In genomic region chr5:172362755-172363154, GRCh38 we compare ENCODE assay signal across 25 cellular contexts.
A peak's percentile ranks its signal among the peaks of the same experiment; 100 is the strongest.
DNase-seq lines count a peak whose midpoint lies in the region; ATAC-seq and TF ChIP-seq lines count a peak whose summit lies in the region.
"Had no signal": no experiment of that assay in that cellular context is flagged by ENCODE, and none has a peak within 500 bp of the region (broad histone marks: within the 10 kb centered on the region; RNA-seq: fewer than 3 reads in every experiment).

No MANE protein-coding gene starts in this region.

- H3K4me2 ChIP-seq in fibroblast of lung (ENCODE audit: extremely low read depth, insufficient read depth, low read length) = no peak overlapping the region

- ATAC-seq in activated naive CD4-positive, alpha-beta T cell treated with anti-CD3 and anti-CD28 coated beads, Interleukin-2, amount 50 U/mL, for 72 hours = no peak
- ATAC-seq in GM21360 (IDR thresholded peaks at IDR 0.05; ENCODE audit: unreplicated experiment) (no peak), gastrocnemius medialis (no peak), natural killer cell (no peak)
- ATAC-seq: activated CD8-positive, alpha-beta T cell treated with anti-CD3 and anti-CD28 coated beads, Interleukin-2, amount 10 ng/mL, durations not matched to agents 7 days and 5 days; natural killer cell treated with Interleukin-12 subunit alpha and Interleukin-12 subunit beta and Interleukin-15 and Interleukin-18, amount 100 ng/mL, for 72 hours; upper lobe of right lung; WTC11 had no signal

- no peak for TF ChIP-seq CTCF in RWPE1 (conservative IDR thresholded peaks at IDR 0.05; ENCODE audit: low read depth)
- TF ChIP-seq CTCF in fibroblast of lung (conservative IDR thresholded peaks at IDR 0.05 in 1 of 2, IDR thresholded peaks at IDR 0.05 in 1 of 2; ENCODE audit: low read depth in 1 of 2, low read length in 2 of 2) = no peak
- TF ChIP-seq CTCF in vagina (IDR thresholded peaks at IDR 0.05) = no peak
- TF ChIP-seq CTCF in gastrocnemius medialis (IDR thresholded peaks at IDR 0.05 in 4 of 5, conservative IDR thresholded peaks at IDR 0.05 in 1 of 5) = no peak
- TF ChIP-seq CTCF in natural killer cell (IDR thresholded peaks at IDR 0.05) = no peak

- DNase-seq in activated naive CD4-positive, alpha-beta T cell treated with anti-CD3 and anti-CD28 coated beads, Interleukin-2, amount 50 U/mL, for 72 hours (ENCODE audit: low spot score in 2 of 2) = no peak
- no peak for DNase-seq in activated naive CD4-positive, alpha-beta T cell treated with anti-CD3 and anti-CD28 coated beads, Interleukin-2, amount 10 ng/mL, durations not matched to agents 7 days and 5 days
- DNase-seq in RWPE1 (ENCODE audit: low spot score) (no peak), fibroblast of lung (ENCODE audit: low read depth in 2 of 2) (no peak), vagina (ENCODE audit: extremely low spot score in 2 of 2) (no peak), gastrocnemius medialis (no peak), natural killer cell (no peak)
- DNase-seq: 8988T; activated CD8-positive, alpha-beta T cell treated with anti-CD3 and anti-CD28 coated beads, Interleukin-2, amount 10 ng/mL, durations not matched to agents 7 days and 5 days; activated naive CD4-positive, alpha-beta T cell treated with anti-CD3 and anti-CD28 coated beads, Interleukin-2, amount 50 U/mL, for 16 hours; activated T-cell treated with anti-CD3 and anti-CD28 coated beads, Interleukin-2, amount 50 U/mL, for 48 hours; DMS153; endodermal cell; KG1; mesendoderm; NCI-H1092; NCI-H2081 treated with DMSO at 0.1 percent for 48 hours; SHP77; small intestine; stimulated activated CD4-positive, alpha-beta T cell treated with anti-CD3 and anti-CD28 coated beads, Interleukin-4, amount 100 ng/mL, for 4 hours; upper lobe of right lung had no signal

- CTCF ChIA-PET in activated naive CD4-positive, alpha-beta T cell treated with anti-CD3 and anti-CD28 coated beads, Interleukin-2, amount 10 ng/mL, durations not matched to agents 7 days and 5 days (lab: Charles Lee) = no interaction called here
- CTCF ChIA-PET in RWPE1 (lab: Yijun Ruan, JAX) = no interaction called here

- H3K36me3 ChIP-seq in fibroblast of lung (ENCODE audit: control insufficient read depth, insufficient read depth, low read length) (peaks cover 2% of the 10 kb centered on the region), vagina (peaks cover 0 to 22% of the 10 kb centered on the region in 2 donors), gastrocnemius medialis (no peaks in the 10 kb centered on the region)

- peaks cover 0 to 17% of the 10 kb centered on the region in 2 donors for H3K36me3 Mint-ChIP-seq in activated naive CD4-positive, alpha-beta T cell treated with anti-CD3 and anti-CD28 coated beads, Interleukin-2, amount 50 U/mL, for 72 hours
- no peaks in the 10 kb centered on the region for H3K36me3 Mint-ChIP-seq in activated naive CD4-positive, alpha-beta T cell treated with anti-CD3 and anti-CD28 coated beads, Interleukin-2, amount 10 ng/mL, durations not matched to agents 7 days and 5 days
- no peaks in the 10 kb centered on the region for H3K36me3 Mint-ChIP-seq in natural killer cell
- H3K36me3 Mint-ChIP-seq: natural killer cell treated with Interleukin-12 subunit alpha and Interleukin-12 subunit beta and Interleukin-15 and Interleukin-18, amount 100 ng/mL, for 72 hours had no signal

- in situ Hi-C loops in gastrocnemius medialis (cut with MboI; ENCODE audit: low sequenced_read_pairs in 4 of 4) = no loop called here

- H3K27ac Mint-ChIP-seq in activated naive CD4-positive, alpha-beta T cell treated with anti-CD3 and anti-CD28 coated beads, Interleukin-2, amount 50 U/mL, for 72 hours = peak overlapping the region; percentile 5 to 28
- H3K27ac Mint-ChIP-seq in activated naive CD4-positive, alpha-beta T cell treated with anti-CD3 and anti-CD28 coated beads, Interleukin-2, amount 10 ng/mL, durations not matched to agents 7 days and 5 days = no peak overlapping the region
- no peak overlapping the region for H3K27ac Mint-ChIP-seq in natural killer cell
- H3K27ac Mint-ChIP-seq: endodermal cell, WTC11 had no signal

- no peaks in the 10 kb centered on the region for H3K79me2 ChIP-seq in fibroblast of lung (ENCODE audit: control insufficient read depth, insufficient read depth, low read length)

- intact Hi-C loops in vagina (cut with DNase I) = no loop called here
- intact Hi-C loops in gastrocnemius medialis (cut with DNase I; ENCODE audit: low total_unique reads) = no loop called here
- intact Hi-C loops in natural killer cell (cut with micrococcal nuclease) = no loop called here

- H3K27ac ChIP-seq in RWPE1 = peak overlapping the region; percentile 90
- H3K27ac ChIP-seq in fibroblast of lung (ENCODE audit: insufficient read depth, low read length) = peak overlapping the region; percentile 91
- peak overlapping the region; percentile 24 for H3K27ac ChIP-seq in vagina
- H3K27ac ChIP-seq in gastrocnemius medialis = no peak overlapping the region
- H3K27ac ChIP-seq: C4-2B, upper lobe of right lung had no signal

- H3K9me3 ChIP-seq in fibroblast of lung (ENCODE audit: control insufficient read depth, insufficient read depth, low read depth, low read length) (no peaks in the 10 kb centered on the region), vagina (no peaks in the 10 kb centered on the region), gastrocnemius medialis (no peaks in the 10 kb centered on the region)
- H3K9me3 ChIP-seq: upper lobe of right lung had no signal

- H3K9me3 Mint-ChIP-seq in activated naive CD4-positive, alpha-beta T cell treated with anti-CD3 and anti-CD28 coated beads, Interleukin-2, amount 50 U/mL, for 72 hours = peaks cover 0 to 11% of the 10 kb centered on the region in 2 donors
- H3K9me3 Mint-ChIP-seq in activated naive CD4-positive, alpha-beta T cell treated with anti-CD3 and anti-CD28 coated beads, Interleukin-2, amount 10 ng/mL, durations not matched to agents 7 days and 5 days = no peaks in the 10 kb centered on the region
- no peaks in the 10 kb centered on the region for H3K9me3 Mint-ChIP-seq in natural killer cell
- H3K9me3 Mint-ChIP-seq: endodermal cell; natural killer cell treated with Interleukin-12 subunit alpha and Interleukin-12 subunit beta and Interleukin-15 and Interleukin-18, amount 100 ng/mL, for 72 hours had no signal

- H4K20me1 ChIP-seq in fibroblast of lung (ENCODE audit: control insufficient read depth, extremely low read depth, insufficient read depth, low read length) = no peaks in the 10 kb centered on the region

- H3K4me1 Mint-ChIP-seq in activated naive CD4-positive, alpha-beta T cell treated with anti-CD3 and anti-CD28 coated beads, Interleukin-2, amount 10 ng/mL, durations not matched to agents 7 days and 5 days = peaks cover 9% of the 10 kb centered on the region
- H3K4me1 Mint-ChIP-seq in natural killer cell = no peaks in the 10 kb centered on the region

- no peak overlapping the region for H3K4me3 Mint-ChIP-seq in activated naive CD4-positive, alpha-beta T cell treated with anti-CD3 and anti-CD28 coated beads, Interleukin-2, amount 10 ng/mL, durations not matched to agents 7 days and 5 days
- H3K4me3 Mint-ChIP-seq in natural killer cell = no peak overlapping the region
- H3K4me3 Mint-ChIP-seq: activated CD8-positive, alpha-beta T cell treated with anti-CD3 and anti-CD28 coated beads, Interleukin-2, amount 10 ng/mL, durations not matched to agents 7 days and 5 days; endodermal cell; natural killer cell treated with Interleukin-12 subunit alpha and Interleukin-12 subunit beta and Interleukin-15 and Interleukin-18, amount 100 ng/mL, for 72 hours; WTC11 had no signal

- H3K9ac ChIP-seq in fibroblast of lung (ENCODE audit: insufficient read depth, low read length) = no peak overlapping the region

- H3K4me3 ChIP-seq in fibroblast of lung (replicated peaks in 1 of 4; ENCODE audit: control extremely low read depth in 1 of 4, insufficient read depth in 1 of 4, low read depth in 3 of 4, low read length in 4 of 4) (no peak overlapping the region), vagina (no peak overlapping the region), gastrocnemius medialis (no peak overlapping the region)
- H3K4me3 ChIP-seq: upper lobe of right lung had no signal

- H3K27me3 ChIP-seq in fibroblast of lung (ENCODE audit: control insufficient read depth, insufficient read depth, low read length) = no peaks in the 10 kb centered on the region
- no peaks in the 10 kb centered on the region for H3K27me3 ChIP-seq in vagina
- H3K27me3 ChIP-seq in gastrocnemius medialis = no peaks in the 10 kb centered on the region
- H3K27me3 ChIP-seq: upper lobe of right lung had no signal

- H2AFZ ChIP-seq in fibroblast of lung (ENCODE audit: low read length) = no peak overlapping the region

- peaks cover 7% of the 10 kb centered on the region for H3K27me3 Mint-ChIP-seq in activated naive CD4-positive, alpha-beta T cell treated with anti-CD3 and anti-CD28 coated beads, Interleukin-2, amount 10 ng/mL, durations not matched to agents 7 days and 5 days
- no peaks in the 10 kb centered on the region for H3K27me3 Mint-ChIP-seq in natural killer cell (ENCODE audit: low read depth in 2 of 2)

- H3K4me1 ChIP-seq in fibroblast of lung (ENCODE audit: control insufficient read depth, extremely low read depth, insufficient read depth, low read length) = peaks cover 7% of the 10 kb centered on the region
- no peaks in the 10 kb centered on the region for H3K4me1 ChIP-seq in vagina
- H3K4me1 ChIP-seq in gastrocnemius medialis = no peaks in the 10 kb centered on the region
- H3K4me1 ChIP-seq: upper lobe of right lung had no signal

- POLR2A ChIA-PET in RWPE1 (lab: Yijun Ruan, JAX; ENCODE audit: low non-redundant PET) = no interaction called here

- TF ChIP-seq POLR2A in vagina (IDR thresholded peaks at IDR 0.05) (no peak), gastrocnemius medialis (IDR thresholded peaks at IDR 0.05) (no peak)

Comparison
In these comparisons a context has a peak if more than half of its experiments do, and no peak if none do; other contexts are left out.
1. H3K27ac Mint-ChIP-seq: peak in activated naive CD4-positive, alpha-beta T cell treated with anti-CD3 and anti-CD28 coated beads, Interleukin-2, amount 50 U/mL, for 72 hours (2 of 2); none in activated naive CD4-positive, alpha-beta T cell treated with anti-CD3 and anti-CD28 coated beads, Interleukin-2, amount 10 ng/mL, durations not matched to agents 7 days and 5 days (single experiment) and natural killer cell (0 of 2).
2. H3K27ac ChIP-seq: peak in RWPE1 (single experiment), fibroblast of lung (single experiment) and vagina (single experiment); none in gastrocnemius medialis (0 of 4).